13 cellular contexts compared by ENCODE assay signal in the genomic region with DNA sequence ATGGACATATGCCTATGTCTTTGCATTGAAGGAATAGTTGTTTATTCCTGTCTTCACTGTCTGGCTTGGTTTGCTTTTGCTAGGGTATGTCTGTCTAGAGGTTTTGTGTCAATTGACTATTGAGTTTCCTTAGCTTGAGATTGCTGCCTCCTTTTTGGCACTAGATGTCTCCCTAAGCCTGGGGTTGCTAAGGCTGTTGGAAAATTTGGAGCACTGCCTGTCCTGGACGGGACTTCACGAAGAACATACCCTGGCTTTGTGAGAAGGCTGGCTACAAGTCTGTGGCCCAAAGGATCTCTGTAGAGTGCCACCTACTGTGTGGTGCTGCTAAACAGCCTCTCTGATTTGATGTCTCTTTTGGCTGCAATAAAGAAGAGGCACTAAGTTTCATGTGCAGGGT.
DNase-seq lines count a peak whose midpoint lies in the region; ATAC-seq, FAIRE-seq and TF ChIP-seq lines count a peak whose summit lies in the region.
"Had no signal": no experiment of that assay in that cellular context is flagged by ENCODE, and none has a peak within 500 bp of the region (broad histone marks: within the 10 kb centered on the region; RNA-seq: fewer than 3 reads in every experiment).

No MANE protein-coding gene starts in this region.

- RAD21 ChIA-PET in GM12878 (lab: Charles Lee; ENCODE audit: unreplicated experiment) = no interaction called here

- peaks cover 9% of the 10 kb centered on the region; the same call in 1 of the 2 replicates for H3K27me3 ChIP-seq in HAP-1 (ENCODE audit: low read depth)
- no peaks in the 10 kb centered on the region for H3K27me3 ChIP-seq in GM12878 (replicated peaks in 1 of 2; ENCODE audit: control insufficient read depth in 2 of 2, insufficient read depth in 2 of 2, low read length in 1 of 2)

- H2AFZ ChIP-seq in GM12878 (ENCODE audit: control insufficient read depth, low read depth, low read length) = no peak overlapping the region

- H3K9ac ChIP-seq in GM12878 (ENCODE audit: control insufficient read depth, insufficient read depth, low read length) = no peak overlapping the region
- H3K9ac ChIP-seq: BLaER1 treated with 17β-estradiol and CSF1 and Interleukin-3, amounts not matched to agents 10 nM and 100 nM had no signal

- SMC1A ChIA-PET in GM12878 (lab: Charles Lee; ENCODE audit: uncharacterized antibody, unreplicated experiment) = no interaction called here

- intact Hi-C loops in GM12878 (cut with micrococcal nuclease; ENCODE audit: unreplicated experiment) = loop anchor here (5.0 kb wide), 1 partner anchor 313 kb away; no protein-coding TSS in a partner anchor

- no peaks in the 10 kb centered on the region for H4K20me1 ChIP-seq in GM12878 (ENCODE audit: control insufficient read depth, insufficient read depth)

- WGBS in GM12878 (ENCODE audit: insufficient coverage, insufficient replicate concordance, low lambda C conversion rate, missing lambda C conversion rate) = 13% methylated on average over 2 of the region's 2 CpGs

- in situ Hi-C loops in HAP-1 (cut with MboI; ENCODE audit: low sequenced_read_pairs) (loop anchor here (25.0 kb wide), 1 partner anchor 288 kb away; no protein-coding TSS in a partner anchor), GM12878 (cut with MboI) (no loop called here)

- H3K4me3 ChIP-seq in HAP-1 (no peak overlapping the region), GM12878 (no peak overlapping the region)
- H3K4me3 ChIP-seq: BLaER1 treated with 17β-estradiol and CSF1 and Interleukin-3, amounts not matched to agents 10 nM and 100 nM had no signal

- no peak for TF ChIP-seq CTCF in GM12878 (IDR thresholded peaks at IDR 0.05 in 2 of 3, conservative IDR thresholded peaks at IDR 0.05 in 1 of 3; ENCODE audit: control insufficient read depth in 2 of 3, extremely low read depth in 1 of 3, insufficient read depth in 1 of 3, low read depth in 3 of 3, low read length in 3 of 3)

- 0 out of 2 replicates have a peak, but pooled peaks have one; percentile 20 for TF ChIP-seq RAD21 in GM12878 (IDR thresholded peaks at IDR 0.05; ENCODE audit: insufficient read depth, low read depth, low read length)

- ATAC-seq in GM12878 = no peak
- no peak for ATAC-seq in GM19467 (IDR thresholded peaks at IDR 0.05; ENCODE audit: unreplicated experiment)
- ATAC-seq in GM18861 (IDR thresholded peaks at IDR 0.05; ENCODE audit: unreplicated experiment) = no peak
- no peak for ATAC-seq in GM18868 (IDR thresholded peaks at IDR 0.05; ENCODE audit: unreplicated experiment)

- POLR2A ChIA-PET in GM12878 (lab: Charles Lee) = no interaction called here

- H3K36me3 ChIP-seq in HAP-1 (replicated peaks) = no peaks in the 10 kb centered on the region
- no peaks in the 10 kb centered on the region for H3K36me3 ChIP-seq in GM12878 (ENCODE audit: control insufficient read depth in 2 of 2, insufficient read depth in 2 of 2, low read length in 1 of 2)
- H3K36me3 ChIP-seq: BLaER1 treated with 17β-estradiol and CSF1 and Interleukin-3, amounts not matched to agents 10 nM and 100 nM had no signal

- H3K79me2 ChIP-seq in GM12878 (ENCODE audit: control insufficient read depth, insufficient read depth, low read length) = no peaks in the 10 kb centered on the region

- DNase-seq in Ammon's horn (ENCODE audit: low spot score) (peak; percentile 31), HAP-1 (ENCODE audit: low spot score in 2 of 2) (peak; percentile 19 to 23), GM12878 (ENCODE audit: low read depth, low spot score) (no peak), kidney glomerular epithelial cell (lab: John Stamatoyannopoulos, UW) (peak; percentile 0), COLO668 (lab: John Stamatoyannopoulos, UW; ENCODE audit: unreplicated experiment) (no peak)
- DNase-seq: activated B cell treated with CpG ODN at 0.5 μM for 24 hours, GOT3, immature natural killer cell, NCI-H2107 had no signal

- FAIRE-seq in GM12878 (lab: Jason Lieb, UNC) = no peak

- H3K27ac ChIP-seq in GM12878 (ENCODE audit: control insufficient read depth, insufficient read depth) = no peak overlapping the region
- H3K27ac ChIP-seq: BLaER1 treated with 17β-estradiol and CSF1 and Interleukin-3, amounts not matched to agents 10 nM and 100 nM had no signal

- TF ChIP-seq EP300 in GM12878 (IDR thresholded peaks at IDR 0.05; ENCODE audit: borderline replicate concordance in 1 of 2, control insufficient read depth in 1 of 2, low read depth in 2 of 2, low read length in 2 of 2) = no peak

- CTCF ChIA-PET in GM12878 (lab: Yijun Ruan, JAX) = interaction anchor here (0.9 to 1.5 kb wide), 4 partner anchors 9 to 308 kb away, joined by 3 read pairs; no protein-coding TSS in a partner anchor

- no peak overlapping the region for H3K4me2 ChIP-seq in GM12878 (ENCODE audit: control insufficient read depth, insufficient read depth)
- H3K4me2 ChIP-seq: BLaER1 treated with 17β-estradiol and CSF1 and Interleukin-3, amounts not matched to agents 10 nM and 100 nM had no signal

- H3K4me1 ChIP-seq in HAP-1 (no peaks in the 10 kb centered on the region), GM12878 (ENCODE audit: control insufficient read depth, insufficient read depth, low read length) (no peaks in the 10 kb centered on the region)
- H3K4me1 ChIP-seq: BLaER1 treated with 17β-estradiol and CSF1 and Interleukin-3, amounts not matched to agents 10 nM and 100 nM had no signal

- no peak for TF ChIP-seq POLR2A in GM12878 (IDR thresholded peaks at IDR 0.05; ENCODE audit: low read depth, low read length)

- H3K9me3 ChIP-seq in HAP-1 = no peaks in the 10 kb centered on the region
- H3K9me3 ChIP-seq in GM12878 (replicated peaks; ENCODE audit: control insufficient read depth, insufficient read depth, low read length) = no peaks in the 10 kb centered on the region
- H3K9me3 ChIP-seq: BLaER1 treated with 17β-estradiol and CSF1 and Interleukin-3, amounts not matched to agents 10 nM and 100 nM had no signal

- BruUV-seq in GM12878 (replicated peaks; lab: Mats Ljungman, UMichigan) = no TSS peak

TF ChIP-seq in GM12878, 131 proteins besides CTCF, POLR2A, EP300 and RAD21:
- TF ChIP-seq ESRRA (IDR thresholded peaks at IDR 0.05; ENCODE audit: low read length) = no peak
- no peak for TF ChIP-seq SP1 (IDR thresholded peaks at IDR 0.05; ENCODE audit: low read depth, low read length)
- no peak for TF ChIP-seq TBL1XR1 (IDR thresholded peaks at IDR 0.05; ENCODE audit: low read depth, low read length)
- no peak for TF ChIP-seq ZBED1 (IDR thresholded peaks at IDR 0.05; ENCODE audit: borderline replicate concordance)
- no peak for TF ChIP-seq WRNIP1 (IDR thresholded peaks at IDR 0.05; ENCODE audit: borderline replicate concordance, low read depth, low read length)

Comparison
In these comparisons a context has a peak if more than half of its experiments do, and no peak if none do; other contexts are left out.
1. DNase-seq: peak in Ammon's horn (single experiment), HAP-1 (2 of 2) and kidney glomerular epithelial cell (single experiment); none in GM12878 (single experiment) and COLO668 (single experiment).